In the genomic region with DNA sequence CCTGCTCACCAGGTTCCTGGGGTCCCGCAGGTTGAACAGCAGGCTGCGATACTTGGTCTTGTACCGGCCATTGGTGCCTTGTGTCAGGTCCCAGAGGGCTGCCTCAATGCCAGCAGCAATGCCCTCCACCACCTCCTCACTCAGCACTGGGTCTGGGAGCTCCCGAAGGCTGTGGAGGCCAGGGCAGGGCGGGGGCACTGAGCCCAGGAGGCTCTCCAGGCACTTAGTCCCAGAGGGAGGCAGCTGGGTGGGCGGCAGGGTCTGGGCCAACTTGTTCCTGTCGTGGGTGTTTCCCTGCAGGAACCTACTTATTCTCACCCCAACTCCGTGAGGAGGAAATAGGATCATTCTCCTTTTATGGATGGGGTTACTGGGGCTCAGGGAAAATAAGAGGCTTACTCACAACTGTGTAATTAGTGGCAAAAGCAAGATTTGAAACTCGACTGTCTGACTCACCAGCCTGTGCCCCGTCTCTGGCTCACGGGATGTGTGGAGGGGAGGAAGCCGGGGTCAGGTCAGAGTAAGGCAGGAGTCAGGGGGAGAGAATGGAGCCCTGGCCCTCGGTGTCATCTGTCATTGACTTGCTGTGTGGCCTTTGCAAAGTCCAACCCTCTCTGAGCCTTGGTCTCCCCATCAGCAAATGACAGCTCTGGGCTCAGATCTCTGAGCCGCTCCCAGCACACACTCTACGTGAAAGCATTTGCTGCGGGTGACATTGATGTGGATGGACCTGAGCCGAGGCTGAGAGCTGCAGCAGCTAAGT, we compare ENCODE assay signal across 1 cellular context.
TF ChIP-seq lines count a peak whose summit lies in the region.

No MANE protein-coding gene starts in this region.

TF ChIP-seq in K562, 482 proteins besides CTCF, POLR2A, EP300 and RAD21 (continued from another document):
- TF ChIP-seq ZKSCAN3 (CRISPR knock-in tag; IDR thresholded peaks at IDR 0.05) (no peak), SAFB2 (IDR thresholded peaks at IDR 0.05; ENCODE audit: borderline replicate concordance, low read depth, low read length, severe bottlenecking) (no peak), RBM34 (IDR thresholded peaks at IDR 0.05; ENCODE audit: borderline replicate concordance, insufficient read depth, low read length) (no peak), STAT5A (IDR thresholded peaks at IDR 0.05; ENCODE audit: borderline replicate concordance, low read length) (no peak), BACH1 (tag; IDR thresholded peaks at IDR 0.05) (no peak), ZNF23 (CRISPR knock-in tag; IDR thresholded peaks at IDR 0.05) (no peak), ZC3H11A (IDR thresholded peaks at IDR 0.05; ENCODE audit: low read depth, low read length) (no peak), MAFF (IDR thresholded peaks at IDR 0.05; ENCODE audit: low read length) (no peak), ZFP36 (IDR thresholded peaks at IDR 0.05; ENCODE audit: low read depth, low read length, partially characterized antibody) (peak; percentile 88), NUFIP1 (IDR thresholded peaks at IDR 0.05; ENCODE audit: partially characterized antibody) (no peak), ZNF143 (CRISPR knock-in tag; IDR thresholded peaks at IDR 0.05) (0 out of 2 replicates have a peak, but pooled peaks have one; percentile 11), GABPB1 (CRISPR knock-in tag; IDR thresholded peaks at IDR 0.05) (no peak), YY1 (IDR thresholded peaks at IDR 0.05; ENCODE audit: borderline replicate concordance in 1 of 3, control insufficient read depth in 1 of 3, extremely low read depth in 1 of 3, insufficient read depth in 3 of 3, insufficient read length in 1 of 3, insufficient replicate concordance in 2 of 3, low read depth in 1 of 3, low read length in 2 of 3) (no peak), TBP (optimal IDR thresholded peaks at IDR 0.05; ENCODE audit: low read depth, low read length) (no peak), SMARCE1 (IDR thresholded peaks at IDR 0.05) (no peak), BCOR (IDR thresholded peaks at IDR 0.05) (peak; percentile 81), DACH1 (IDR thresholded peaks at IDR 0.05; ENCODE audit: partially characterized antibody) (no peak), SETDB1 (IDR thresholded peaks at IDR 0.05; ENCODE audit: low read length) (no peak), RBFOX2 (IDR thresholded peaks at IDR 0.05; ENCODE audit: low read depth, low read length) (no peak), TAF1 (IDR thresholded peaks at IDR 0.05; ENCODE audit: control insufficient read depth, extremely low read depth, insufficient read depth, low read length, severe bottlenecking) (no peak)
- TF ChIP-seq, protein P1, sequence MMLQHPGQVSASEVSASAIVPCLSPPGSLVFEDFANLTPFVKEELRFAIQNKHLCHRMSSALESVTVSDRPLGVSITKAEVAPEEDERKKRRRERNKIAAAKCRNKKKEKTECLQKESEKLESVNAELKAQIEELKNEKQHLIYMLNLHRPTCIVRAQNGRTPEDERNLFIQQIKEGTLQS (IDR thresholded peaks at IDR 0.05) = peak; percentile 79
- TF ChIP-seq, protein P1 (CRISPR knock-in tag; conservative IDR thresholded peaks at IDR 0.05) = no peak
- TF ChIP-seq, protein P2, sequence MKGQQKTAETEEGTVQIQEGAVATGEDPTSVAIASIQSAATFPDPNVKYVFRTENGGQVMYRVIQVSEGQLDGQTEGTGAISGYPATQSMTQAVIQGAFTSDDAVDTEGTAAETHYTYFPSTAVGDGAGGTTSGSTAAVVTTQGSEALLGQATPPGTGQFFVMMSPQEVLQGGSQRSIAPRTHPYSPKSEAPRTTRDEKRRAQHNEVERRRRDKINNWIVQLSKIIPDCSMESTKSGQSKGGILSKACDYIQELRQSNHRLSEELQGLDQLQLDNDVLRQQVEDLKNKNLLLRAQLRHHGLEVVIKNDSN (CRISPR knock-in tag; IDR thresholded peaks at IDR 0.05) = no peak
TF ChIP-seq in K562: peak in this region for 13.
